2 cellular contexts compared by ENCODE assay signal in the genomic region with DNA sequence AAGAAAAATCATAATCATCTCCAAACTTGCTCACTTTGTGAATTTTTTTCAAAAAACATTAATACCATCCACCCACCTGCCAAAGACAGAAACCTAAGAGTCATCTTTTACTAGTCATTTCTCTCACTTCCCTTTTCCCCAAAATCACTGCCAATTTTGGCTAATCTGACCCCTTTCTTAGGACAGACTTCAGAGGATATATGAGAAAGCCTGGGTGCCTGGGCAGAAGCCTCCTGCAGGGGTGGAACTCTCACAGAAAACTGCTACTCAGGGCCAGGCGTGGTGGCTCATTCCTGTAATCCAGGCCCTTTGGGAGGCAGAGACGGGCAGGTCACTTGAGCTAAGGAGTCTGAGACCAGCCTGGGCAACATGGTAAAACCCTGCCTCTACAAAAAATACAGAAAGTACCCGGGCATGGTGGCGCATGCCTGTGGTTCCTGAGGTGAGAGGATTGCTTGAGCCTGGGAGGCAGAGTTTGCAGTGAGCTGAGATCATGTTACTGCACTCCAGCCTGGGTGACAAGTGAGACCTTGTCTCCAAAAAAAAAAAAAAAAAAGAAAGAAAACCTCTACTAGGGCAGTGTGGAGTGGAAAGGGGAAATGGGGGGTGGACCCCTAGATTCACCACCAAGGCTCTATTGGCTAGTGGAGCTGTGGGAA.
TF ChIP-seq lines count a peak whose summit lies in the region.

No MANE protein-coding gene starts in this region.

TF ChIP-seq in HepG2, 621 proteins besides CTCF, POLR2A, EP300 and RAD21 (continues in another document):
- TF ChIP-seq NONO (IDR thresholded peaks at IDR 0.05) (no peak), NONO (CRISPR knock-in tag; conservative IDR thresholded peaks at IDR 0.05) (no peak), LCORL (IDR thresholded peaks at IDR 0.05) (no peak), LCORL (CRISPR knock-in tag; IDR thresholded peaks at IDR 0.05) (no peak), ZNF562 (CRISPR knock-in tag; IDR thresholded peaks at IDR 0.05; ENCODE audit: borderline replicate concordance) (no peak), NCOR1 (IDR thresholded peaks at IDR 0.05; ENCODE audit: borderline replicate concordance, low read length) (no peak), SRY (CRISPR knock-in tag; IDR thresholded peaks at IDR 0.05) (no peak), ZNF713 (CRISPR knock-in tag; IDR thresholded peaks at IDR 0.05) (no peak), SNRNP70 (IDR thresholded peaks at IDR 0.05; ENCODE audit: low read depth, low read length) (no peak), ZBTB10 (CRISPR knock-in tag; IDR thresholded peaks at IDR 0.05; ENCODE audit: borderline replicate concordance) (no peak), MIER3 (CRISPR knock-in tag; IDR thresholded peaks at IDR 0.05; ENCODE audit: borderline replicate concordance) (no peak), FOXA1 (IDR thresholded peaks at IDR 0.05) (no peak), FOXA1 (CRISPR knock-in tag; IDR thresholded peaks at IDR 0.05) (no peak), KMT2A (CRISPR knock-in tag; IDR thresholded peaks at IDR 0.05) (0 out of 2 replicates have a peak, but pooled peaks have one; percentile 37), SALL2 (CRISPR knock-in tag; IDR thresholded peaks at IDR 0.05) (no peak), ZNF549 (CRISPR knock-in tag; IDR thresholded peaks at IDR 0.05) (no peak), PBX3 (CRISPR knock-in tag; IDR thresholded peaks at IDR 0.05; ENCODE audit: borderline replicate concordance) (no peak), ZNF784 (CRISPR knock-in tag; IDR thresholded peaks at IDR 0.05; ENCODE audit: borderline replicate concordance) (0 out of 2 replicates have a peak, but pooled peaks have one; percentile 17), BCL6 (CRISPR knock-in tag; IDR thresholded peaks at IDR 0.05) (no peak), ZNF546 (CRISPR knock-in tag; conservative IDR thresholded peaks at IDR 0.05) (no peak), ZNF253 (CRISPR knock-in tag; IDR thresholded peaks at IDR 0.05; ENCODE audit: borderline replicate concordance) (no peak), ZNF362 (CRISPR knock-in tag; IDR thresholded peaks at IDR 0.05; ENCODE audit: borderline replicate concordance) (peak; percentile 57), ZFP36L1 (CRISPR knock-in tag; IDR thresholded peaks at IDR 0.05) (no peak), MTF2 (CRISPR knock-in tag; IDR thresholded peaks at IDR 0.05; ENCODE audit: borderline replicate concordance) (no peak), ZNF777 (CRISPR knock-in tag; IDR thresholded peaks at IDR 0.05) (no peak), RBAK (CRISPR knock-in tag; IDR thresholded peaks at IDR 0.05) (peak; percentile 95), PAF1 (CRISPR knock-in tag; IDR thresholded peaks at IDR 0.05) (no peak), ZNF44 (CRISPR knock-in tag; IDR thresholded peaks at IDR 0.05) (no peak), KLF9 (CRISPR knock-in tag; IDR thresholded peaks at IDR 0.05; ENCODE audit: low read depth) (no peak), ZNF772 (CRISPR knock-in tag; IDR thresholded peaks at IDR 0.05) (no peak)
- TF ChIP-seq, protein P1, sequence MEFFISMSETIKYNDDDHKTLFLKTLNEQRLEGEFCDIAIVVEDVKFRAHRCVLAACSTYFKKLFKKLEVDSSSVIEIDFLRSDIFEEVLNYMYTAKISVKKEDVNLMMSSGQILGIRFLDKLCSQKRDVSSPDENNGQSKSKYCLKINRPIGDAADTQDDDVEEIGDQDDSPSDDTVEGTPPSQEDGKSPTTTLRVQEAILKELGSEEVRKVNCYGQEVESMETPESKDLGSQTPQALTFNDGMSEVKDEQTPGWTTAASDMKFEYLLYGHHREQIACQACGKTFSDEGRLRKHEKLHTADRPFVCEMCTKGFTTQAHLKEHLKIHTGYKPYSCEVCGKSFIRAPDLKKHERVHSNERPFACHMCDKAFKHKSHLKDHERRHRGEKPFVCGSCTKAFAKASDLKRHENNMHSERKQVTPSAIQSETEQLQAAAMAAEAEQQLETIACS (CRISPR knock-in tag; IDR thresholded peaks at IDR 0.05), result no peak

TF ChIP-seq in GM12878, 131 proteins besides CTCF, POLR2A, EP300 and RAD21 (continues in another document):
- TF ChIP-seq SIN3A (IDR thresholded peaks at IDR 0.05; ENCODE audit: low read depth, low read length) (no peak), MEF2B (IDR thresholded peaks at IDR 0.05; ENCODE audit: partially characterized antibody, poor library complexity, severe bottlenecking) (peak; percentile 78), PAX8 (IDR thresholded peaks at IDR 0.05) (no peak), ZNF592 (IDR thresholded peaks at IDR 0.05) (no peak), BMI1 (IDR thresholded peaks at IDR 0.05; ENCODE audit: borderline replicate concordance) (peak; percentile 51; the same call in 1 of the 2 replicates), POLR2AphosphoS2 (IDR thresholded peaks at IDR 0.05; ENCODE audit: low read depth, low read length) (no peak), TCF12 (IDR thresholded peaks at IDR 0.05; ENCODE audit: low read depth, low read length) (peak; percentile 46; the same call in 1 of the 2 replicates), PML (IDR thresholded peaks at IDR 0.05; ENCODE audit: low read length) (peak; percentile 55; the same call in 1 of the 2 replicates), CBFB (IDR thresholded peaks at IDR 0.05; ENCODE audit: low read depth) (peak; percentile 36; the same call in 1 of the 2 replicates), KAT2A (conservative IDR thresholded peaks at IDR 0.05; ENCODE audit: control insufficient read depth, low read depth, low read length) (no peak), WRNIP1 (IDR thresholded peaks at IDR 0.05; ENCODE audit: borderline replicate concordance, low read depth, low read length) (no peak), PBX3 (IDR thresholded peaks at IDR 0.05; ENCODE audit: insufficient replicate concordance, low read depth, low read length) (no peak), ZBED1 (IDR thresholded peaks at IDR 0.05; ENCODE audit: borderline replicate concordance) (peak; percentile 89), ZNF622 (IDR thresholded peaks at IDR 0.05) (no peak), SUPT20H (IDR thresholded peaks at IDR 0.05; ENCODE audit: borderline replicate concordance, control insufficient read depth, low read depth, low read length) (no peak), IRF4 (IDR thresholded peaks at IDR 0.05; ENCODE audit: low read depth, low read length) (peak; percentile 82), IRF3 (IDR thresholded peaks at IDR 0.05) (no peak), SMARCA5 (IDR thresholded peaks at IDR 0.05) (no peak), ZNF207 (IDR thresholded peaks at IDR 0.05; ENCODE audit: borderline replicate concordance) (no peak), IKZF2 (IDR thresholded peaks at IDR 0.05) (peak; percentile 95 to 97), ATF3 (IDR thresholded peaks at IDR 0.05; ENCODE audit: borderline replicate concordance, extremely low read depth, low read depth, low read length) (no peak), MYB (IDR thresholded peaks at IDR 0.05; ENCODE audit: borderline replicate concordance, low read depth, low read length) (no peak), ZNF274 (IDR thresholded peaks at IDR 0.05; ENCODE audit: insufficient read depth, insufficient read length) (no peak), NR2C2 (IDR thresholded peaks at IDR 0.05; ENCODE audit: borderline replicate concordance, control insufficient read depth, insufficient read length, low read depth) (no peak), STAT3 (IDR thresholded peaks at IDR 0.05; ENCODE audit: low read depth, low read length) (no peak), IKZF1 (conservative IDR thresholded peaks at IDR 0.05) (peak; percentile 93), EGR1 (IDR thresholded peaks at IDR 0.05; ENCODE audit: borderline replicate concordance in 1 of 2, low read depth in 2 of 2, low read length in 2 of 2) (no peak), EZH2 (IDR thresholded peaks at IDR 0.05; ENCODE audit: borderline replicate concordance, control insufficient read depth, low read depth, low read length) (no peak), CHD1 (IDR thresholded peaks at IDR 0.05; ENCODE audit: low read depth, low read length) (no peak)
- TF ChIP-seq, protein P2, sequence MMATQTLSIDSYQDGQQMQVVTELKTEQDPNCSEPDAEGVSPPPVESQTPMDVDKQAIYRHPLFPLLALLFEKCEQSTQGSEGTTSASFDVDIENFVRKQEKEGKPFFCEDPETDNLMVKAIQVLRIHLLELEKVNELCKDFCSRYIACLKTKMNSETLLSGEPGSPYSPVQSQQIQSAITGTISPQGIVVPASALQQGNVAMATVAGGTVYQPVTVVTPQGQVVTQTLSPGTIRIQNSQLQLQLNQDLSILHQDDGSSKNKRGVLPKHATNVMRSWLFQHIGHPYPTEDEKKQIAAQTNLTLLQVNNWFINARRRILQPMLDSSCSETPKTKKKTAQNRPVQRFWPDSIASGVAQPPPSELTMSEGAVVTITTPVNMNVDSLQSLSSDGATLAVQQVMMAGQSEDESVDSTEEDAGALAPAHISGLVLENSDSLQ (IDR thresholded peaks at IDR 0.05), result no peak; the same call in 1 of the 2 replicates
- TF ChIP-seq, protein P3, sequence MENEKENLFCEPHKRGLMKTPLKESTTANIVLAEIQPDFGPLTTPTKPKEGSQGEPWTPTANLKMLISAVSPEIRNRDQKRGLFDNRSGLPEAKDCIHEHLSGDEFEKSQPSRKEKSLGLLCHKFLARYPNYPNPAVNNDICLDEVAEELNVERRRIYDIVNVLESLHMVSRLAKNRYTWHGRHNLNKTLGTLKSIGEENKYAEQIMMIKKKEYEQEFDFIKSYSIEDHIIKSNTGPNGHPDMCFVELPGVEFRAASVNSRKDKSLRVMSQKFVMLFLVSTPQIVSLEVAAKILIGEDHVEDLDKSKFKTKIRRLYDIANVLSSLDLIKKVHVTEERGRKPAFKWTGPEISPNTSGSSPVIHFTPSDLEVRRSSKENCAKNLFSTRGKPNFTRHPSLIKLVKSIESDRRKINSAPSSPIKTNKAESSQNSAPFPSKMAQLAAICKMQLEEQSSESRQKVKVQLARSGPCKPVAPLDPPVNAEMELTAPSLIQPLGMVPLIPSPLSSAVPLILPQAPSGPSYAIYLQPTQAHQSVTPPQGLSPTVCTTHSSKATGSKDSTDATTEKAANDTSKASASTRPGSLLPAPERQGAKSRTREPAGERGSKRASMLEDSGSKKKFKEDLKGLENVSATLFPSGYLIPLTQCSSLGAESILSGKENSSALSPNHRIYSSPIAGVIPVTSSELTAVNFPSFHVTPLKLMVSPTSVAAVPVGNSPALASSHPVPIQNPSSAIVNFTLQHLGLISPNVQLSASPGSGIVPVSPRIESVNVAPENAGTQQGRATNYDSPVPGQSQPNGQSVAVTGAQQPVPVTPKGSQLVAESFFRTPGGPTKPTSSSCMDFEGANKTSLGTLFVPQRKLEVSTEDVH (IDR thresholded peaks at IDR 0.05; ENCODE audit: low read depth, partially characterized antibody), result no peak
